ENCODE assay signal across 8 cellular contexts in the genomic region with DNA sequence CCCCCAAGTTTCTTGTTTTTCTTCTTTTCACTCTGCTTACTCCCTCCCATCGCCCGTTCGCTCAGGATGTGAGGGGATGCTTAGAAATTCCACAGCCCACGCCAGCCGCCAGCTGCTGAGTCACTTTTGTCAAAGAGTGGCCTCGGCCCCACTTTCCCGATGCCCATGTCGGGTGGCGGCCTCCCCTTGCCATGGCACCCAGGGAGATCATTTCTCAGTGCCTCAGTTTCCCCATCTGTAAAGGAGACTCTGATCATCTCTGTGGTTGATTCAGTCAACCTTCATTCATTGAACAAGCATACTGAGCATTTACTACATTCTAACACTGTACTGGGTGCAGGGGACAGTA. TPM values are rescaled to one million over a fixed set of nuclear protein-coding genes. Genes with fewer than 3 reads are reported as not detected.
DNase-seq lines count a peak whose midpoint lies in the region; ATAC-seq and TF ChIP-seq lines count a peak whose summit lies in the region.

No MANE protein-coding gene starts in this region.

- intact Hi-C loops in left cardiac atrium (cut with DNase I) (no loop called here), left ventricle myocardium superior (cut with micrococcal nuclease) (no loop called here)

- H3K9me3 ChIP-seq in muscle layer of colon (ENCODE audit: low read length) = no peaks in the 10 kb centered on the region

- TF ChIP-seq CTCF in brain (conservative IDR thresholded peaks at IDR 0.05) = no peak

- ATAC-seq in left cardiac atrium = no peak
- no peak for ATAC-seq in left ventricle myocardium superior
- ATAC-seq in GM18907 (IDR thresholded peaks at IDR 0.05; ENCODE audit: unreplicated experiment) = no peak

- H3K4me1 ChIP-seq in muscle layer of colon (ENCODE audit: insufficient read depth, low read length) = peaks cover 18% of the 10 kb centered on the region

- no peaks in the 10 kb centered on the region for H3K9me3 Mint-ChIP-seq in brain

- H3K4me1 Mint-ChIP-seq in brain = peaks cover 81% of the 10 kb centered on the region

- no peaks in the 10 kb centered on the region for H3K27me3 ChIP-seq in muscle layer of colon (ENCODE audit: control insufficient read depth in 1 of 2, insufficient read depth in 2 of 2, low read length in 2 of 2)

- no peaks in the 10 kb centered on the region for H3K36me3 ChIP-seq in muscle layer of colon (ENCODE audit: insufficient read depth, low read length)

- no peaks in the 10 kb centered on the region for H3K36me3 Mint-ChIP-seq in brain

- H3K27me3 Mint-ChIP-seq in brain = peaks cover 8% of the 10 kb centered on the region

- no peak overlapping the region for H3K9ac ChIP-seq in muscle layer of colon (ENCODE audit: low read length)

- peak overlapping the region; percentile 13 for H3K27ac ChIP-seq in muscle layer of colon (ENCODE audit: low read depth, low read length)

- DNase-seq in left cardiac atrium (peak; percentile 58), left ventricle myocardium superior (no peak), NCI-H128 (lab: John Stamatoyannopoulos, UW; ENCODE audit: unreplicated experiment) (no peak), SHP77 treated with DMSO at 0.1 percent for 48 hours (lab: John Stamatoyannopoulos, UW) (no peak), mesenteric fat pad (ENCODE audit: low spot score) (no peak)

- H3K27ac Mint-ChIP-seq in brain = peak overlapping the region; percentile 82 to 98 (median 97)

- H3K4me3 ChIP-seq in muscle layer of colon (ENCODE audit: low read depth in 1 of 2, low read length in 2 of 2) = peak overlapping the region; percentile 49 to 72

- H3K4me3 Mint-ChIP-seq in brain = peak overlapping the region; percentile 72 to 96 (median 86)

RNA-seq across cellular contexts. Expression of a gene that starts 0.4 kb away (rescaled TPM):
- total RNA-seq in left cardiac atrium (10 to 100 TPM; 62.9 to 68.3 TPM), left ventricle myocardium superior (47.8 TPM), mesenteric fat pad (201 TPM)
- 32.0 TPM for polyA plus RNA-seq in brain (ENCODE audit: insufficient read depth, low read depth, low replicate concordance)

RNA-seq across cellular contexts. Expression of a gene that starts 10.6 kb away (rescaled TPM):
- not detected for total RNA-seq in left cardiac atrium
- total RNA-seq in left ventricle myocardium superior = not detected
- polyA plus RNA-seq in brain (ENCODE audit: insufficient read depth, low read depth, low replicate concordance) = not detected
- total RNA-seq in mesenteric fat pad = 0.35 TPM

RNA-seq across cellular contexts. Expression of a gene that starts 33.9 kb away (rescaled TPM):
- total RNA-seq in left cardiac atrium = not detected
- total RNA-seq in left ventricle myocardium superior = not detected
- polyA plus RNA-seq in brain (ENCODE audit: insufficient read depth, low read depth, low replicate concordance) = 4.1 TPM
- not detected for total RNA-seq in mesenteric fat pad
